Comparison of ENCODE assay signal across 21 cellular contexts in genomic region chr6:40399888-40400468, GRCh38.
DNase-seq lines count a peak whose midpoint lies in the region; ATAC-seq and TF ChIP-seq lines count a peak whose summit lies in the region.
"Had no signal": no experiment of that assay in that cellular context is flagged by ENCODE, and none has a peak within 500 bp of the region (broad histone marks: within the 10 kb centered on the region; RNA-seq: fewer than 3 reads in every experiment).

No MANE protein-coding gene starts in this region.

- no peak overlapping the region for H3K4me3 Mint-ChIP-seq in activated naive CD4-positive, alpha-beta T cell treated with anti-CD3 and anti-CD28 coated beads, Interleukin-2, amount 10 ng/mL, durations not matched to agents 7 days and 5 days
- H3K4me3 Mint-ChIP-seq: activated CD4-positive, alpha-beta memory T cell treated with anti-CD3 and anti-CD28 coated beads for 36 hours; activated naive CD8-positive, alpha-beta T cell treated with anti-CD3 and anti-CD28 coated beads, Interleukin-2, amount 10 ng/mL, durations not matched to agents 7 days and 5 days; CD8-positive, alpha-beta memory T cell; stimulated activated naive CD8-positive, alpha-beta T cell treated with anti-CD3 and anti-CD28 coated beads, Interleukin-15, Interleukin-2, amounts not matched to agents 100 ng/mL and 50 ng/mL, for 24 hours; T-cell had no signal

- CTCF ChIA-PET in activated naive CD4-positive, alpha-beta T cell treated with anti-CD3 and anti-CD28 coated beads, Interleukin-2, amount 10 ng/mL, durations not matched to agents 7 days and 5 days (lab: Charles Lee): no interaction called here

- ATAC-seq in left lung (peak; percentile 73), Right ventricle myocardium inferior (no peak)
- ATAC-seq: gastrocnemius medialis, sciatic nerve had no signal

- intact Hi-C loops in left lung (cut with DNase I) (no loop called here), Right ventricle myocardium inferior (cut with DNase I) (no loop called here)

- H3K36me3 Mint-ChIP-seq in activated naive CD4-positive, alpha-beta T cell treated with anti-CD3 and anti-CD28 coated beads, Interleukin-2, amount 10 ng/mL, durations not matched to agents 7 days and 5 days: no peaks in the 10 kb centered on the region
- H3K36me3 Mint-ChIP-seq: activated CD4-positive, alpha-beta memory T cell treated with anti-CD3 and anti-CD28 coated beads for 36 hours; CD8-positive, alpha-beta memory T cell; T-cell had no signal

- TF ChIP-seq CTCF in left lung (IDR thresholded peaks at IDR 0.05): no peak

- H3K27me3 Mint-ChIP-seq in activated naive CD4-positive, alpha-beta T cell treated with anti-CD3 and anti-CD28 coated beads, Interleukin-2, amount 10 ng/mL, durations not matched to agents 7 days and 5 days: no peaks in the 10 kb centered on the region
- H3K27me3 Mint-ChIP-seq: activated CD4-positive, alpha-beta memory T cell treated with anti-CD3 and anti-CD28 coated beads for 36 hours; activated naive CD8-positive, alpha-beta T cell treated with anti-CD3 and anti-CD28 coated beads, Interleukin-2, amount 10 ng/mL, durations not matched to agents 7 days and 5 days; CD8-positive, alpha-beta memory T cell; stimulated activated naive CD8-positive, alpha-beta T cell treated with anti-CD3 and anti-CD28 coated beads, Interleukin-15, Interleukin-2, amounts not matched to agents 100 ng/mL and 50 ng/mL, for 24 hours; T-cell had no signal

- DNase-seq in activated naive CD4-positive, alpha-beta T cell treated with anti-CD3 and anti-CD28 coated beads, Interleukin-2, amount 10 ng/mL, durations not matched to agents 7 days and 5 days: no peak
- no peak for DNase-seq in activated naive CD4-positive, alpha-beta T cell (lab: John Stamatoyannopoulos, UW)
- DNase-seq in NCI-H748 treated with DMSO at 0.1 percent for 48 hours (lab: John Stamatoyannopoulos, UW) (peak; percentile 69), left lung (no peak), NCI-H187 treated with DMSO at 0.1 percent for 48 hours (lab: John Stamatoyannopoulos, UW) (no peak), Right ventricle myocardium inferior (ENCODE audit: missing footprints) (no peak), HuH-7.5 (ENCODE audit: low spot score) (no peak)
- no peak for DNase-seq in effector memory CD4-positive, alpha-beta T cell
- DNase-seq: activated CD4-positive, alpha-beta memory T cell treated with anti-CD3 and anti-CD28 coated beads for 36 hours; activated naive CD8-positive, alpha-beta T cell treated with anti-CD3 and anti-CD28 coated beads, Interleukin-2, amount 10 ng/mL, durations not matched to agents 7 days and 5 days; activated T-cell treated with anti-CD3 and anti-CD28 coated beads, Interleukin-2, amount 50 U/mL, for 48 hours; CD8-positive, alpha-beta memory T cell; gastrocnemius medialis; IMR-90; MV-4-11; NCI-H446; T-cell; upper lobe of left lung; WERI-Rb-1 had no signal

- H3K4me1 Mint-ChIP-seq in activated naive CD4-positive, alpha-beta T cell treated with anti-CD3 and anti-CD28 coated beads, Interleukin-2, amount 10 ng/mL, durations not matched to agents 7 days and 5 days: peaks cover 7% of the 10 kb centered on the region
- H3K4me1 Mint-ChIP-seq: CD8-positive, alpha-beta memory T cell had no signal

- no peaks in the 10 kb centered on the region for H3K9me3 ChIP-seq in left lung
- H3K9me3 ChIP-seq in effector memory CD4-positive, alpha-beta T cell (ENCODE audit: control insufficient read depth, low read length): no peaks in the 10 kb centered on the region
- H3K9me3 ChIP-seq: gastrocnemius medialis, upper lobe of left lung had no signal

- H3K27ac Mint-ChIP-seq in activated naive CD4-positive, alpha-beta T cell treated with anti-CD3 and anti-CD28 coated beads, Interleukin-2, amount 10 ng/mL, durations not matched to agents 7 days and 5 days: peak overlapping the region; percentile 6
- H3K27ac Mint-ChIP-seq: activated CD4-positive, alpha-beta memory T cell treated with anti-CD3 and anti-CD28 coated beads for 36 hours; stimulated activated naive CD8-positive, alpha-beta T cell treated with anti-CD3 and anti-CD28 coated beads, Interleukin-15, Interleukin-2, amounts not matched to agents 100 ng/mL and 50 ng/mL, for 24 hours; T-cell had no signal

- no peak overlapping the region for H3K27ac ChIP-seq in left lung
- no peak overlapping the region for H3K27ac ChIP-seq in effector memory CD4-positive, alpha-beta T cell (ENCODE audit: insufficient read depth, low read length, poor library complexity, severe bottlenecking)
- H3K27ac ChIP-seq: gastrocnemius medialis, upper lobe of left lung, WERI-Rb-1 had no signal

- no peaks in the 10 kb centered on the region for H3K27me3 ChIP-seq in left lung
- H3K27me3 ChIP-seq in effector memory CD4-positive, alpha-beta T cell (replicated peaks; ENCODE audit: control insufficient read depth, insufficient read depth, low read length, poor library complexity, severe bottlenecking): no peaks in the 10 kb centered on the region
- H3K27me3 ChIP-seq: gastrocnemius medialis, upper lobe of left lung had no signal

- no peaks in the 10 kb centered on the region for H3K4me1 ChIP-seq in left lung
- H3K4me1 ChIP-seq in effector memory CD4-positive, alpha-beta T cell (ENCODE audit: control insufficient read depth, insufficient read depth, low read length, poor library complexity, severe bottlenecking): no peaks in the 10 kb centered on the region
- H3K4me1 ChIP-seq: upper lobe of left lung had no signal

- no peak overlapping the region for H3K4me3 ChIP-seq in left lung
- no peak overlapping the region for H3K4me3 ChIP-seq in effector memory CD4-positive, alpha-beta T cell (ENCODE audit: insufficient read depth, low read depth, low read length, poor library complexity, severe bottlenecking)
- H3K4me3 ChIP-seq: gastrocnemius medialis, upper lobe of left lung had no signal

- no peaks in the 10 kb centered on the region for H3K36me3 ChIP-seq in left lung
- H3K36me3 ChIP-seq in effector memory CD4-positive, alpha-beta T cell (ENCODE audit: control insufficient read depth, insufficient read depth, low read length): no peaks in the 10 kb centered on the region
- H3K36me3 ChIP-seq: gastrocnemius medialis, upper lobe of left lung, WERI-Rb-1 had no signal

- H3K9me3 Mint-ChIP-seq in activated naive CD4-positive, alpha-beta T cell treated with anti-CD3 and anti-CD28 coated beads, Interleukin-2, amount 10 ng/mL, durations not matched to agents 7 days and 5 days: peaks cover 7% of the 10 kb centered on the region
- H3K9me3 Mint-ChIP-seq: activated CD4-positive, alpha-beta memory T cell treated with anti-CD3 and anti-CD28 coated beads for 36 hours; CD8-positive, alpha-beta memory T cell; stimulated activated naive CD8-positive, alpha-beta T cell treated with anti-CD3 and anti-CD28 coated beads, Interleukin-15, Interleukin-2, amounts not matched to agents 100 ng/mL and 50 ng/mL, for 24 hours; T-cell had no signal
